Comparison of ENCODE assay signal across 8 cellular contexts in genomic region chr15:45401665-45402161, GRCh38. TPM values are rescaled to one million over a fixed set of nuclear protein-coding genes. Genes with fewer than 3 reads are reported as not detected.
DNase-seq lines count a peak whose midpoint lies in the region; ATAC-seq, FAIRE-seq and TF ChIP-seq lines count a peak whose summit lies in the region.

No MANE protein-coding gene starts in this region.

- H3K79me1 ChIP-seq in H1 (ENCODE audit: low read depth, low read length) = no peaks in the 10 kb centered on the region

- H3K4me2 ChIP-seq in H1 (ENCODE audit: insufficient read depth in 1 of 2, low read depth in 2 of 2, low read length in 2 of 2) = peak overlapping the region; percentile 75 to 85

- H3K23ac ChIP-seq in H1 (ENCODE audit: insufficient read length) = no peak overlapping the region

- peaks cover 0 to 4% of the 10 kb centered on the region in 2 experiments for H4K20me1 ChIP-seq in H1 (replicated peaks in 1 of 2; ENCODE audit: control insufficient read depth in 1 of 2, insufficient read depth in 2 of 2, low read length in 2 of 2)

- CTCF ChIA-PET in activated naive CD4-positive, alpha-beta T cell treated with anti-CD3 and anti-CD28 coated beads, Interleukin-2, amount 10 ng/mL, durations not matched to agents 7 days and 5 days (lab: Charles Lee) = interaction anchor here (1.0 to 2.9 kb wide), 7 partner anchors 37 to 239 kb away, joined by 3 to 16 read pairs (median 6); partner anchors contain the start of gene BLOC1S6
- CTCF ChIA-PET in H1 (lab: Charles Lee; ENCODE audit: partially characterized antibody) = interaction anchor here (0.6 to 9.3 kb wide), 16 partner anchors 10 to 305 kb away, joined by 3 to 97 read pairs (median 3); no protein-coding TSS in a partner anchor

- WGBS in H1 (ENCODE audit: extremely low coverage in 1 of 2, insufficient coverage in 1 of 2, insufficient read length in 1 of 2, insufficient replicate concordance in 2 of 2, low coverage in 1 of 2, low lambda C conversion rate in 2 of 2, missing lambda C conversion rate in 1 of 2), 2 experiments = 5% methylated on average over 12 of the region's 12 CpGs; no CpG with 5 or more reads in 1 of the 2 experiments

- H3K9me3 ChIP-seq in H1 (ENCODE audit: insufficient read depth in 2 of 2, low read depth in 1 of 2, low read length in 1 of 2) = no peaks in the 10 kb centered on the region
- H3K9me3 ChIP-seq in neuron (ENCODE audit: low read length) = no peaks in the 10 kb centered on the region

- no peak overlapping the region for H3K27ac ChIP-seq in H1 (ENCODE audit: low read depth, low read length)

- peak overlapping the region; percentile 74 for H3K56ac ChIP-seq in H1 (replicated peaks; ENCODE audit: insufficient read length, low read depth, low read length)

- no peak overlapping the region for H3K18ac ChIP-seq in H1 (ENCODE audit: extremely low read depth, low read length)

- peak overlapping the region; percentile 81 to 99 (median 85) for H3K4me3 ChIP-seq in H1 (ENCODE audit: extremely low read depth in 1 of 4, insufficient read depth in 2 of 4, low read depth in 3 of 4, low read length in 4 of 4)
- peak overlapping the region; percentile 72 for H3K4me3 ChIP-seq in neuron (ENCODE audit: low read length)

- TF ChIP-seq POLR2A in H1 (IDR thresholded peaks at IDR 0.05; ENCODE audit: control extremely low read depth in 1 of 2, low read depth in 2 of 2, low read length in 2 of 2) = no peak

- H3K9ac ChIP-seq in H1 (replicated peaks in 1 of 4; ENCODE audit: extremely low read depth in 1 of 4, low read depth in 3 of 4, low read length in 3 of 4) = peak overlapping the region in 3 of 4 experiments; percentile 66 to 94 (median 92); a peak in 6 of 7 replicates

- peak overlapping the region; percentile 95 for H3K4ac ChIP-seq in H1 (replicated peaks; ENCODE audit: insufficient read length, low read depth, low read length)

- H3K4me1 Mint-ChIP-seq in activated naive CD4-positive, alpha-beta T cell treated with anti-CD3 and anti-CD28 coated beads, Interleukin-2, amount 10 ng/mL, durations not matched to agents 7 days and 5 days = peaks cover 39% of the 10 kb centered on the region

- H4K91ac ChIP-seq in H1 (replicated peaks; ENCODE audit: insufficient read length, low read length) = peak overlapping the region; percentile 87

- H2BK15ac ChIP-seq in H1 (ENCODE audit: low read length) = no peak overlapping the region

- peak; percentile 39 for FAIRE-seq in H1 (lab: Jason Lieb, UNC)

- H3K36me3 Mint-ChIP-seq in activated naive CD4-positive, alpha-beta T cell treated with anti-CD3 and anti-CD28 coated beads, Interleukin-2, amount 10 ng/mL, durations not matched to agents 7 days and 5 days = peaks cover 12% of the 10 kb centered on the region

- H4K8ac ChIP-seq in H1 (ENCODE audit: extremely low read depth, insufficient read depth, low read length) = no peak overlapping the region

- no peaks in the 10 kb centered on the region for H3K9me3 Mint-ChIP-seq in activated naive CD4-positive, alpha-beta T cell treated with anti-CD3 and anti-CD28 coated beads, Interleukin-2, amount 10 ng/mL, durations not matched to agents 7 days and 5 days

- no peak overlapping the region for H2BK20ac ChIP-seq in H1 (ENCODE audit: low read length)

- peak overlapping the region; percentile 94 for H3K27ac Mint-ChIP-seq in activated naive CD4-positive, alpha-beta T cell treated with anti-CD3 and anti-CD28 coated beads, Interleukin-2, amount 10 ng/mL, durations not matched to agents 7 days and 5 days

- H2BK5ac ChIP-seq in H1 (ENCODE audit: low read depth, low read length) = no peak overlapping the region

- H3K27me3 Mint-ChIP-seq in activated naive CD4-positive, alpha-beta T cell treated with anti-CD3 and anti-CD28 coated beads, Interleukin-2, amount 10 ng/mL, durations not matched to agents 7 days and 5 days = no peaks in the 10 kb centered on the region

- peaks cover 4 to 27% of the 10 kb centered on the region in 2 experiments for H3K79me2 ChIP-seq in H1 (ENCODE audit: control insufficient read depth in 1 of 2, insufficient read depth in 2 of 2, low read length in 2 of 2)

- no peak overlapping the region for H2BK120ac ChIP-seq in H1 (replicated peaks; ENCODE audit: low read depth, low read length)

- no peak for TF ChIP-seq CTCF in H1 (IDR thresholded peaks at IDR 0.05; ENCODE audit: control extremely low read depth in 1 of 3, insufficient read depth in 1 of 3, low read depth in 1 of 3, low read length in 3 of 3)

- no peak overlapping the region for H2BK12ac ChIP-seq in H1 (ENCODE audit: low read depth, low read length)

- no peaks in the 10 kb centered on the region for H3K27me3 ChIP-seq in H1 (replicated peaks in 1 of 4; ENCODE audit: control insufficient read depth in 3 of 4, extremely low read depth in 1 of 4, insufficient read depth in 3 of 4, low read length in 3 of 4)
- H3K27me3 ChIP-seq in neuron (ENCODE audit: insufficient read depth, low read length) = no peaks in the 10 kb centered on the region

- DNase-seq in activated naive CD4-positive, alpha-beta T cell treated with anti-CD3 and anti-CD28 coated beads, Interleukin-2, amount 10 ng/mL, durations not matched to agents 7 days and 5 days = no peak
- DNase-seq in activated naive CD4-positive, alpha-beta T cell treated with anti-CD3 and anti-CD28 coated beads, Interleukin-2, amount 50 U/mL, for 16 hours = no peak
- DNase-seq in NCI-H748 (lab: John Stamatoyannopoulos, UW; ENCODE audit: unreplicated experiment) (peak; percentile 30), H1 (ENCODE audit: low read depth in 1 of 2, low spot score in 2 of 2) (no peak), globus pallidus (ENCODE audit: low spot score) (no peak)

- TF ChIP-seq RAD21 in H1 (IDR thresholded peaks at IDR 0.05 in 1 of 2, conservative IDR thresholded peaks at IDR 0.05 in 1 of 2; ENCODE audit: low read depth in 2 of 2, low read length in 2 of 2) = no peak

- POLR2A ChIA-PET in H1 (lab: Charles Lee; ENCODE audit: partially characterized antibody) = interaction anchor here (0.8 to 2.9 kb wide), 15 partner anchors 9 to 241 kb away, joined by 3 to 22 read pairs (median 6); partner anchors contain the start of genes BLOC1S6 and GATM

- no peak overlapping the region for H3K14ac ChIP-seq in H1 (ENCODE audit: insufficient read length)

- H2AK5ac ChIP-seq in H1 (ENCODE audit: low read depth, low read length) = no peak overlapping the region; the same call in 1 of the 2 replicates

- H3K4me1 ChIP-seq in H1 (replicated peaks in 1 of 4; ENCODE audit: control insufficient read depth in 3 of 4, insufficient read depth in 4 of 4, low read length in 3 of 4) = peaks cover 0 to 7% (median 0%) of the 10 kb centered on the region in 4 experiments; a peak in 2 of 7 replicates
- H3K4me1 ChIP-seq in neuron (ENCODE audit: insufficient read depth, low read length) = peaks cover 33% of the 10 kb centered on the region

- ATAC-seq in HG03095 (IDR thresholded peaks at IDR 0.05; ENCODE audit: unreplicated experiment) = no peak
- ATAC-seq in GM21526 (IDR thresholded peaks at IDR 0.05; ENCODE audit: low FRiP score, unreplicated experiment) = no peak

- peak overlapping the region; percentile 97 for H3K4me3 Mint-ChIP-seq in activated naive CD4-positive, alpha-beta T cell treated with anti-CD3 and anti-CD28 coated beads, Interleukin-2, amount 10 ng/mL, durations not matched to agents 7 days and 5 days

- H2AFZ ChIP-seq in H1 (ENCODE audit: low read length) = peak overlapping the region; percentile 90
- H2AFZ ChIP-seq in neuron (ENCODE audit: low read depth, low read length) = peak overlapping the region; percentile 84

- H3K36me3 ChIP-seq in H1 (ENCODE audit: control insufficient read depth in 2 of 4, insufficient read depth in 4 of 4, low read length in 3 of 4) (peaks cover under 1 to 20% (median 4%) of the 10 kb centered on the region in 4 experiments; a peak in 6 of 8 replicates), neuron (ENCODE audit: insufficient read depth, low read length) (peaks cover 14% of the 10 kb centered on the region)

- no peak for TF ChIP-seq EP300 in H1 (IDR thresholded peaks at IDR 0.05; ENCODE audit: borderline replicate concordance in 1 of 2, low read depth in 2 of 2, low read length in 2 of 2)

- peak overlapping the region; percentile 34 for H4K5ac ChIP-seq in H1 (ENCODE audit: insufficient read length, low read depth, low read length)

- peaks cover 5% of the 10 kb centered on the region for H3K23me2 ChIP-seq in H1 (ENCODE audit: low read depth, low read length)

TF ChIP-seq in H1, 55 proteins besides CTCF, POLR2A, EP300 and RAD21:
- TF ChIP-seq KDM5A (IDR thresholded peaks at IDR 0.05; ENCODE audit: low read length) (no peak), CHD1 (IDR thresholded peaks at IDR 0.05; ENCODE audit: low read depth, low read length) (0 out of 2 replicates have a peak, but pooled peaks have one; percentile 23), TBP (IDR thresholded peaks at IDR 0.05; ENCODE audit: low read depth, low read length) (no peak)

RNA-seq across cellular contexts. Expression of gene GATM, which starts 23.4 kb away (rescaled TPM):
- total RNA-seq in H1 (2021; fragmentation: NEBNext Ultra II Directional; extraction: Animal tissue kit (Norgen Biotek cat#: 25700)) = 10.0 and 10.2 TPM in 2 replicates
- 13.5 and 15.1 TPM in 2 replicates for polyA plus RNA-seq in H1 (2011; rRNA removed)
- polyA plus RNA-seq in H1 (2011; cell fraction: cytosol; rRNA removed) = 19.1 TPM
- polyA plus RNA-seq in H1 (2011; cell fraction: nucleus; rRNA removed) = 12.6 TPM
- polyA plus RNA-seq in H1 (2012, experiment 1 of 2) = 9.0 to 12.4 TPM (median 10.1 TPM) in 4 replicates
- polyA plus RNA-seq in H1 (2012, experiment 2 of 2) = 3.4 TPM
- polyA plus RNA-seq in H1 (2013, experiment 1 of 2) = 8.9 TPM
- 9.0 TPM for polyA plus RNA-seq in H1 (2013, experiment 2 of 2)
- polyA minus RNA-seq in H1 (2011; rRNA and poly(A)+ RNA removed) = 15.5 and 22.0 TPM in 2 replicates
- 8.5 TPM for polyA minus RNA-seq in H1 (2011; cell fraction: cytosol; rRNA and poly(A)+ RNA removed)
- 17.3 TPM for polyA minus RNA-seq in H1 (2011; cell fraction: nucleus; rRNA and poly(A)+ RNA removed)
